9 cellular contexts compared by ENCODE assay signal in genomic region chr6:41560440-41561192, GRCh38. TPM values are rescaled to one million over a fixed set of nuclear protein-coding genes. Genes with fewer than 3 reads are reported as not detected.
DNase-seq lines count a peak whose midpoint lies in the region; ATAC-seq and TF ChIP-seq lines count a peak whose summit lies in the region.
"Had no signal": no experiment of that assay in that cellular context is flagged by ENCODE, and none has a peak within 500 bp of the region (broad histone marks: within the 10 kb centered on the region; RNA-seq: fewer than 3 reads in every experiment).

No MANE protein-coding gene starts in this region.

- H3K27ac ChIP-seq in coronary artery = no peak overlapping the region
- H3K27ac ChIP-seq: KMS-11 had no signal

- intact Hi-C loops in activated CD4-positive, alpha-beta T cell treated with anti-CD3 and anti-CD28 coated beads for 36 hours (cut with DNase I, micrococcal nuclease) = loop anchor here (1.0 to 2.0 kb wide), 4 partner anchors 14 to 174 kb away; partner anchors contain the start of genes FOXP4 (in 2 of the 2) and TFEB (in 1 of the 2)

- H3K4me3 ChIP-seq in coronary artery (peak overlapping the region; percentile 52), mononuclear cell (ENCODE audit: low read length) (peak overlapping the region; percentile 53)

- H3K36me3 Mint-ChIP-seq in activated CD4-positive, alpha-beta T cell treated with anti-CD3 and anti-CD28 coated beads for 36 hours (ENCODE audit: low read depth) = peaks cover under 1% of the 10 kb centered on the region

- peaks cover 28% of the 10 kb centered on the region for H3K4me1 ChIP-seq in mononuclear cell (ENCODE audit: insufficient read depth, low read length)

- TF ChIP-seq POLR2A in GM18505 (IDR thresholded peaks at IDR 0.05; ENCODE audit: borderline replicate concordance, extremely low read depth, insufficient read depth, insufficient read length) = peak; percentile 18

- H3K9me3 Mint-ChIP-seq in activated CD4-positive, alpha-beta T cell treated with anti-CD3 and anti-CD28 coated beads for 36 hours (ENCODE audit: low read depth) = no peaks in the 10 kb centered on the region

- H3K4me1 Mint-ChIP-seq in activated CD4-positive, alpha-beta T cell treated with anti-CD3 and anti-CD28 coated beads for 36 hours = peaks cover 18% of the 10 kb centered on the region

- POLR2A ChIA-PET in activated CD4-positive, alpha-beta T cell treated with anti-CD3 and anti-CD28 coated beads for 36 hours (lab: Charles Lee) = interaction anchor here (1.2 kb wide), 1 partner anchor 28 kb away, joined by 3 read pairs; no protein-coding TSS in a partner anchor

- H3K27ac Mint-ChIP-seq in activated CD4-positive, alpha-beta T cell treated with anti-CD3 and anti-CD28 coated beads for 36 hours = peak overlapping the region; percentile 82

- no peaks in the 10 kb centered on the region for H3K9me3 ChIP-seq in mononuclear cell (ENCODE audit: low read depth, low read length)

- H3K4me3 Mint-ChIP-seq in activated CD4-positive, alpha-beta T cell treated with anti-CD3 and anti-CD28 coated beads for 36 hours = peak overlapping the region; percentile 79

- CTCF ChIA-PET in activated CD4-positive, alpha-beta T cell treated with anti-CD3 and anti-CD28 coated beads for 36 hours (lab: Charles Lee) = interaction anchor here (0.5 kb wide), 1 partner anchor 186 kb away, joined by 3 read pairs; no protein-coding TSS in a partner anchor

- no peak for TF ChIP-seq CTCF in coronary artery (IDR thresholded peaks at IDR 0.05)

- no peaks in the 10 kb centered on the region for H3K27me3 Mint-ChIP-seq in activated CD4-positive, alpha-beta T cell treated with anti-CD3 and anti-CD28 coated beads for 36 hours

- H3K27me3 ChIP-seq in mononuclear cell (ENCODE audit: insufficient read depth, low read length) = no peaks in the 10 kb centered on the region

- peak; percentile 90 for DNase-seq in activated CD4-positive, alpha-beta T cell treated with anti-CD3 and anti-CD28 coated beads for 36 hours
- DNase-seq in coronary artery (ENCODE audit: low spot score) (no peak), inferior parietal cortex (ENCODE audit: extremely low spot score) (no peak)
- peak; percentile 68 for DNase-seq in stimulated activated CD8-positive, alpha-beta memory T cell treated with anti-CD3 and anti-CD28 coated beads, Interleukin-7, amount 100 ng/mL, for 24 hours (ENCODE audit: low read depth)

- ATAC-seq in GM18505 (IDR thresholded peaks at IDR 0.05; ENCODE audit: unreplicated experiment) (peak; percentile 68), HG03175 (IDR thresholded peaks at IDR 0.05; ENCODE audit: unreplicated experiment) (peak; percentile 70), HG02763 (IDR thresholded peaks at IDR 0.05; ENCODE audit: unreplicated experiment) (no peak)
- ATAC-seq in activated CD4-positive, alpha-beta T cell treated with anti-CD3 and anti-CD28 coated beads for 36 hours = peak; percentile 93

RNA-seq across cellular contexts. Expression of gene FOXP4, which starts 14.4 kb away (rescaled TPM):
- 10 to 100 TPM; 11.1 to 13.8 TPM for total RNA-seq in activated CD4-positive, alpha-beta T cell treated with anti-CD3 and anti-CD28 coated beads for 36 hours
- total RNA-seq in mononuclear cell = 3.5 TPM

Comparison
In these comparisons a context has a peak if more than half of its experiments do, and no peak if none do; other contexts are left out.
1. DNase-seq: peak in activated CD4-positive, alpha-beta T cell treated with anti-CD3 and anti-CD28 coated beads for 36 hours (single experiment) and stimulated activated CD8-positive, alpha-beta memory T cell treated with anti-CD3 and anti-CD28 coated beads, Interleukin-7, amount 100 ng/mL, for 24 hours (single experiment); none in coronary artery (single experiment) and inferior parietal cortex (single experiment).